In the genomic region with DNA sequence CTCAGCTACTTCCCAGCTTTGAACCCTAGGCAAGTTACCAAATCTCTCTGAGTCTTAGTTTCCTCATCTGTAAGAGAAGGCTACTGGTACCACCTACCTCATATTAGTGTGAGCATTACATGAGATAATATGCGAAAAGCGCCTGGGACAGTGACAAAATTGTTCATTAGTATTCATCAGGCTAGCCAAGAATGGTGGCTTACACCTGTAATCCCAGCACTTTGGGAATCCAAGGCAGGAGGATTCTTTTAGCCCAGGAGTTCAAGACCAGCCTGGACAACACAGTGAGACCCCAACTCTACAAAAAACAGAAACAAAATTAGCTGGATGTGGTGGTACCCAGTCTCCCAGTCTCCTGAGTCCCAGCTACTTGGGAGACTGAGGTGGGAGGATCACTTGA, we compare ENCODE assay signal across 18 cellular contexts. TPM values are rescaled to one million over a fixed set of nuclear protein-coding genes. Genes with fewer than 3 reads are reported as not detected.
DNase-seq lines count a peak whose midpoint lies in the region; ATAC-seq and TF ChIP-seq lines count a peak whose summit lies in the region.
"Had no signal": no experiment of that assay in that cellular context is flagged by ENCODE, and none has a peak within 500 bp of the region (broad histone marks: within the 10 kb centered on the region; RNA-seq: fewer than 3 reads in every experiment).

No MANE protein-coding gene starts in this region.

- WGBS in suprapubic skin: 90% methylated on average over 2 of the region's 2 CpGs

- H3K27ac ChIP-seq in breast epithelium: peak overlapping the region; percentile 83 to 99
- H3K27ac ChIP-seq in mucosa of rectum (ENCODE audit: low read depth in 2 of 2, low read length in 2 of 2): peak overlapping the region; percentile 95 to 97
- H3K27ac ChIP-seq in suprapubic skin: peak overlapping the region; percentile 20
- H3K27ac ChIP-seq: HL-60 had no signal

- no peaks in the 10 kb centered on the region for H3K36me3 ChIP-seq in breast epithelium
- H3K36me3 ChIP-seq in mucosa of rectum (ENCODE audit: control insufficient read depth in 2 of 2, insufficient read depth in 2 of 2, low read length in 2 of 2): no peaks in the 10 kb centered on the region
- H3K36me3 ChIP-seq in suprapubic skin: no peaks in the 10 kb centered on the region

- no peaks in the 10 kb centered on the region for H3K27me3 ChIP-seq in breast epithelium
- no peaks in the 10 kb centered on the region for H3K27me3 ChIP-seq in mucosa of rectum (ENCODE audit: control insufficient read depth in 2 of 2, insufficient read depth in 2 of 2, low read length in 2 of 2)
- no peaks in the 10 kb centered on the region for H3K27me3 ChIP-seq in suprapubic skin

- TF ChIP-seq CTCF in HFFc6 (IDR thresholded peaks at IDR 0.05) (no peak), breast epithelium (IDR thresholded peaks at IDR 0.05) (no peak), suprapubic skin (IDR thresholded peaks at IDR 0.05) (no peak)

- H3K4me1 ChIP-seq in breast epithelium (peaks cover 6 to 26% of the 10 kb centered on the region in 2 donors), mucosa of rectum (ENCODE audit: control insufficient read depth in 2 of 2, insufficient read depth in 2 of 2, low read length in 2 of 2) (peaks cover 66 to 67% of the 10 kb centered on the region in 2 donors), suprapubic skin (peaks cover 68% of the 10 kb centered on the region)

- H3K27me3 Mint-ChIP-seq in HFFc6 (ENCODE audit: insufficient read depth): no peaks in the 10 kb centered on the region

- H3K36me3 Mint-ChIP-seq in HFFc6 (ENCODE audit: low read depth): peaks cover 4% of the 10 kb centered on the region; the same call in 1 of the 2 replicates
- H3K36me3 Mint-ChIP-seq: stimulated activated memory B cell treated with anti-CD40 and anti-IgM and Interleukin-4, amounts not matched to agents 10 μg/mL and 1 μg/mL and 100 μg/mL, for 72 hours had no signal

- peaks cover 64% of the 10 kb centered on the region for H3K4me1 Mint-ChIP-seq in HFFc6 (ENCODE audit: low read depth)

- H3K4me3 ChIP-seq in breast epithelium (no peak overlapping the region), mucosa of rectum (ENCODE audit: low read length in 2 of 2) (peak overlapping the region in 1 of 2 donors; percentile 27), suprapubic skin (no peak overlapping the region)

- no peaks in the 10 kb centered on the region for H3K9me3 ChIP-seq in breast epithelium
- no peaks in the 10 kb centered on the region for H3K9me3 ChIP-seq in mucosa of rectum (ENCODE audit: control insufficient read depth in 2 of 2, low read length in 2 of 2)
- H3K9me3 ChIP-seq in suprapubic skin: no peaks in the 10 kb centered on the region

- no peak for DNase-seq in HFFc6
- no peak for DNase-seq in breast epithelium (ENCODE audit: low spot score in 2 of 2)
- no peak for DNase-seq in suprapubic skin (ENCODE audit: low spot score in 2 of 2)
- no peak for DNase-seq in retina
- DNase-seq in NCI-H1436 (lab: John Stamatoyannopoulos, UW): no peak
- no peak for DNase-seq in NCI-H446 treated with DMSO at 0.1 percent for 48 hours (lab: John Stamatoyannopoulos, UW)
- DNase-seq: activated CD4-positive, alpha-beta T cell treated with anti-CD3 and anti-CD28 coated beads for 48 hours; activated naive CD4-positive, alpha-beta T cell treated with anti-CD3 and anti-CD28 coated beads for 36 hours; KG1; NCI-H1417; SHP77 had no signal

- ATAC-seq in HG03097 (IDR thresholded peaks at IDR 0.05; ENCODE audit: low FRiP score, unreplicated experiment): no peak
- ATAC-seq: stimulated activated memory B cell treated with anti-CD40 and anti-IgM and Interleukin-4, amounts not matched to agents 10 μg/mL and 1 μg/mL and 100 μg/mL, for 72 hours had no signal

- H3K4me3 Mint-ChIP-seq in HFFc6: no peak overlapping the region
- H3K4me3 Mint-ChIP-seq: activated naive CD4-positive, alpha-beta T cell treated with anti-CD3 and anti-CD28 coated beads for 36 hours; B cell; neural crest cell; stimulated activated memory B cell treated with anti-CD40 and anti-IgM and Interleukin-4, amounts not matched to agents 10 μg/mL and 1 μg/mL and 100 μg/mL, for 72 hours; T-helper 2 cell treated with Interferon-gamma antibody and Interleukin-4, amounts not matched to agents 5 μg/mL and 100 μg/mL, for 36 hours had no signal

- no peak for TF ChIP-seq EP300 in suprapubic skin (IDR thresholded peaks at IDR 0.05)

- peak overlapping the region; percentile 76 for H3K27ac Mint-ChIP-seq in HFFc6
- H3K27ac Mint-ChIP-seq: activated naive CD4-positive, alpha-beta T cell treated with anti-CD3 and anti-CD28 coated beads for 36 hours; B cell; stimulated activated memory B cell treated with anti-CD40 and anti-IgM and Interleukin-4, amounts not matched to agents 10 μg/mL and 1 μg/mL and 100 μg/mL, for 72 hours; T-helper 2 cell treated with Interferon-gamma antibody and Interleukin-4, amounts not matched to agents 5 μg/mL and 100 μg/mL, for 36 hours had no signal

- peak overlapping the region; percentile 71 to 90 for H3K9ac ChIP-seq in mucosa of rectum (ENCODE audit: low read depth in 1 of 2, low read length in 2 of 2)

- intact Hi-C loops in breast epithelium (cut with DNase I; ENCODE audit: low total_unique reads): no loop called here

- H3K9me3 Mint-ChIP-seq in HFFc6: no peaks in the 10 kb centered on the region
- H3K9me3 Mint-ChIP-seq: activated naive CD4-positive, alpha-beta T cell treated with anti-CD3 and anti-CD28 coated beads for 36 hours; neural crest cell; stimulated activated memory B cell treated with anti-CD40 and anti-IgM and Interleukin-4, amounts not matched to agents 10 μg/mL and 1 μg/mL and 100 μg/mL, for 72 hours; T-helper 2 cell treated with Interferon-gamma antibody and Interleukin-4, amounts not matched to agents 5 μg/mL and 100 μg/mL, for 36 hours had no signal

- TF ChIP-seq POLR2A in breast epithelium (IDR thresholded peaks at IDR 0.05) (no peak), suprapubic skin (IDR thresholded peaks at IDR 0.05) (no peak)

RNA-seq across cellular contexts. Expression of a gene that starts 3.3 kb away (rescaled TPM):
- 100 to 1,000 TPM in 1 of 6 experiments, 10 to 100 TPM in 5; 77.2 to 112 (median 83.8) TPM for total RNA-seq in HFFc6 (2021; fragmentation: NEBNext Ultra II Directional; extraction: Animal tissue kit (Norgen Biotek cat#: 25700))
- total RNA-seq in breast epithelium (10 to 100 TPM; 30.8 to 62.2 (median 41.1) TPM), suprapubic skin (10 to 100 TPM; 44.7 to 87.1 (median 58.3) TPM)

RNA-seq across cellular contexts. Expression of a gene that starts 6.5 kb away (rescaled TPM):
- total RNA-seq in HFFc6 (2021; fragmentation: NEBNext Ultra II Directional; extraction: Animal tissue kit (Norgen Biotek cat#: 25700)): 1 to 10 TPM; 5.0 to 8.0 (median 6.5) TPM
- 10 to 100 TPM; 13.8 to 28.8 (median 15.7) TPM for total RNA-seq in breast epithelium
- 10 to 100 TPM in 2 of 4 donors, 1 to 10 TPM in 2; 6.2 to 37.7 (median 10.9) TPM for total RNA-seq in suprapubic skin

RNA-seq across cellular contexts. Expression of a gene that starts 19.3 kb away (rescaled TPM):
- total RNA-seq in HFFc6 (2021; fragmentation: NEBNext Ultra II Directional; extraction: Animal tissue kit (Norgen Biotek cat#: 25700)): 10 to 100 TPM; 31.8 to 42.0 (median 34.5) TPM
- total RNA-seq in breast epithelium (10 to 100 TPM; 21.3 to 35.6 (median 33.4) TPM), suprapubic skin (10 to 100 TPM; 23.1 to 35.6 (median 27.8) TPM)

RNA-seq across cellular contexts. Expression of a gene that starts 32.7 kb away (rescaled TPM):
- total RNA-seq in HFFc6 (2021; fragmentation: NEBNext Ultra II Directional; extraction: Animal tissue kit (Norgen Biotek cat#: 25700)): 1 to 10 TPM; 4.8 to 9.5 (median 6.2) TPM
- total RNA-seq in breast epithelium (10 to 100 TPM in 2 of 3 donors, 1 to 10 TPM in 1; 6.6 to 13.3 (median 13.2) TPM), suprapubic skin (10 to 100 TPM in 1 of 4 donors, 1 to 10 TPM in 3; 2.2 to 10.4 (median 4.4) TPM)

Comparison
In these comparisons a context has a peak if more than half of its experiments do, and no peak if none do; other contexts are left out.
1. H3K27ac ChIP-seq: peak in every context shown above with its lines; median percentile 96 in mucosa of rectum; 91 in breast epithelium; 20 in suprapubic skin.